35 cellular contexts compared by ENCODE assay signal in genomic region chr18:79817607-79817998, GRCh38. TPM values are rescaled to one million over a fixed set of nuclear protein-coding genes. Genes with fewer than 3 reads are reported as not detected.
"Had no signal": no experiment of that assay in that cellular context is flagged by ENCODE, and none has a peak within 500 bp of the region (broad histone marks: within the 10 kb centered on the region; RNA-seq: fewer than 3 reads in every experiment).

No MANE protein-coding gene starts in this region.

- H3K4me3 Mint-ChIP-seq: activated CD4-positive, alpha-beta memory T cell treated with anti-CD3 and anti-CD28 coated beads for 36 hours; activated CD4-positive, alpha-beta T cell treated with anti-CD3 and anti-CD28 coated beads for 36 hours; activated naive CD4-positive, alpha-beta T cell treated with anti-CD3 and anti-CD28 coated beads for 36 hours; activated T-cell treated with anti-CD3 and anti-CD28 coated beads, Interleukin-2, amount 50 U/mL, for 4 hours; activated T-helper 1 cell treated with anti-CD3 and anti-CD28 coated beads, Interleukin-12 subunit alpha, Interleukin-12 subunit beta, Interleukin-2, Interleukin-4 antibody, amounts not matched to agents 30 ng/mL and 10 ng/mL and 1 ng/mL, durations not matched to agents 14 hours and 24 hours and 36 hours; brain; T-helper 1 cell treated with Interleukin-12 subunit alpha and Interleukin-12 subunit beta and Interleukin-4 antibody, amounts not matched to agents 30 μg/mL and 1 μg/mL, for 36 hours; T-helper 2 cell treated with Interferon-gamma antibody and Interleukin-4, amounts not matched to agents 5 μg/mL and 100 μg/mL, for 36 hours; WTC11 had no signal

- H3K9me2 ChIP-seq: SK-N-SH had no signal

- H3K9me3 Mint-ChIP-seq: activated CD4-positive, alpha-beta memory T cell treated with anti-CD3 and anti-CD28 coated beads for 36 hours; activated naive CD4-positive, alpha-beta T cell treated with anti-CD3 and anti-CD28 coated beads for 36 hours; activated T-cell treated with anti-CD3 and anti-CD28 coated beads, Interleukin-2, amount 50 U/mL, for 4 hours; activated T-helper 1 cell treated with anti-CD3 and anti-CD28 coated beads, Interleukin-12 subunit alpha, Interleukin-12 subunit beta, Interleukin-2, Interleukin-4 antibody, amounts not matched to agents 30 ng/mL and 10 ng/mL and 1 ng/mL, durations not matched to agents 14 hours and 24 hours and 36 hours; brain; T-helper 1 cell treated with Interleukin-12 subunit alpha and Interleukin-12 subunit beta and Interleukin-4 antibody, amounts not matched to agents 30 μg/mL and 1 μg/mL, for 36 hours; T-helper 2 cell treated with Interferon-gamma antibody and Interleukin-4, amounts not matched to agents 5 μg/mL and 100 μg/mL, for 36 hours; WTC11 had no signal

- H3K4me1 Mint-ChIP-seq: brain, WTC11 had no signal

- H3K9me3 ChIP-seq: adrenal gland, Peyer's patch, SJSA1, SK-N-SH had no signal

- H3K27ac ChIP-seq: adrenal gland, Peyer's patch, SJSA1 had no signal

- DNase-seq: activated CD4-positive, alpha-beta memory T cell treated with anti-CD3 and anti-CD28 coated beads for 36 hours; activated CD4-positive, alpha-beta T cell treated with anti-CD3 and anti-CD28 coated beads for 36 hours; activated CD4-positive, alpha-beta T cell treated with anti-CD3 and anti-CD28 coated beads, Interleukin-2, amount 50 U/mL, for 1 hour; activated CD8-positive, alpha-beta memory T cell treated with anti-CD3 and anti-CD28 coated beads, Interleukin-2, amount 50 U/mL, for 4 hours; activated gamma-delta T cell treated with Interleukin-2 at 50 U/mL for 16 hours; activated naive CD4-positive, alpha-beta T cell treated with anti-CD3 and anti-CD28 coated beads for 36 hours; activated T-cell treated with anti-CD3 and anti-CD28 coated beads for 4 hours; activated T-cell treated with anti-CD3 and anti-CD28 coated beads, Interleukin-2, amount 50 U/mL, for 4 hours; caudate nucleus; NCI-H1048; NCI-H1105 treated with DMSO at 0.1 percent for 48 hours; NCI-H1436; NCI-H1694; NCI-H1930; NCI-H2081 treated with DMSO at 0.1 percent for 48 hours; NCI-H226; NCI-H446 treated with DMSO at 0.1 percent for 48 hours; NCI-H524; NCI-H69; RPMI8226; SHP77 treated with DMSO at 0.1 percent for 48 hours; SK-N-SH had no signal

- H3K4me2 ChIP-seq: SK-N-SH had no signal

- H3K4me1 ChIP-seq: adrenal gland had no signal

- H3K36me3 Mint-ChIP-seq: activated CD4-positive, alpha-beta memory T cell treated with anti-CD3 and anti-CD28 coated beads for 36 hours; activated naive CD4-positive, alpha-beta T cell treated with anti-CD3 and anti-CD28 coated beads, Interleukin-2, amount 50 U/mL, for 72 hours; brain; WTC11 had no signal

- H3K9ac ChIP-seq: SK-N-SH had no signal

- H3K27me3 ChIP-seq: adrenal gland, Peyer's patch had no signal

- H3K27ac Mint-ChIP-seq: activated CD4-positive, alpha-beta memory T cell treated with anti-CD3 and anti-CD28 coated beads for 36 hours; activated CD4-positive, alpha-beta T cell treated with anti-CD3 and anti-CD28 coated beads for 36 hours; activated naive CD4-positive, alpha-beta T cell treated with anti-CD3 and anti-CD28 coated beads for 36 hours; activated naive CD4-positive, alpha-beta T cell treated with anti-CD3 and anti-CD28 coated beads, Interleukin-2, amount 50 U/mL, for 72 hours; activated T-helper 1 cell treated with anti-CD3 and anti-CD28 coated beads, Interleukin-12 subunit alpha, Interleukin-12 subunit beta, Interleukin-2, Interleukin-4 antibody, amounts not matched to agents 30 ng/mL and 10 ng/mL and 1 ng/mL, durations not matched to agents 14 hours and 24 hours and 36 hours; brain; T-helper 1 cell treated with Interleukin-12 subunit alpha and Interleukin-12 subunit beta and Interleukin-4 antibody, amounts not matched to agents 30 μg/mL and 1 μg/mL, for 36 hours; T-helper 2 cell treated with Interferon-gamma antibody and Interleukin-4, amounts not matched to agents 5 μg/mL and 100 μg/mL, for 36 hours; WTC11 had no signal

- ATAC-seq: activated CD4-positive, alpha-beta T cell treated with anti-CD3 and anti-CD28 coated beads for 36 hours; activated CD4-positive, CD25-positive, alpha-beta regulatory T cell treated with anti-CD3 and anti-CD28 coated beads, Interleukin-2, amount 50 U/mL, for 24 hours; activated naive CD4-positive, alpha-beta T cell treated with anti-CD3 and anti-CD28 coated beads, Interleukin-2, amount 50 U/mL, for 72 hours; activated T-cell treated with anti-CD3 and anti-CD28 coated beads, Interleukin-2, amount 50 U/mL, for 4 hours; WTC11 had no signal

- H3K4me3 ChIP-seq: adrenal gland, Peyer's patch, SJSA1 had no signal

- H3K36me3 ChIP-seq: adrenal gland, Peyer's patch, SJSA1 had no signal

RNA-seq across cellular contexts. Expression of gene KCNG2, which starts 19.9 kb away (rescaled TPM):
- total RNA-seq: activated CD4-positive, alpha-beta memory T cell treated with anti-CD3 and anti-CD28 coated beads for 36 hours; activated CD4-positive, alpha-beta T cell treated with anti-CD3 and anti-CD28 coated beads for 36 hours; activated naive CD4-positive, alpha-beta T cell treated with anti-CD3 and anti-CD28 coated beads for 36 hours; activated naive CD4-positive, alpha-beta T cell treated with anti-CD3 and anti-CD28 coated beads, Interleukin-2, amount 50 U/mL, for 72 hours; activated T-cell treated with anti-CD3 and anti-CD28 coated beads, Interleukin-2, amount 50 U/mL, for 4 hours; activated T-helper 1 cell treated with anti-CD3 and anti-CD28 coated beads, Interleukin-12 subunit alpha, Interleukin-12 subunit beta, Interleukin-2, Interleukin-4 antibody, amounts not matched to agents 30 ng/mL and 10 ng/mL and 1 ng/mL, durations not matched to agents 14 hours and 24 hours and 36 hours; bronchial epithelial cell; M059J; PC-3; SJSA1 had no signal
- polyA plus RNA-seq: SK-N-SH had no signal
